ENCODE assay signal across 1 cellular context in the genomic region with DNA sequence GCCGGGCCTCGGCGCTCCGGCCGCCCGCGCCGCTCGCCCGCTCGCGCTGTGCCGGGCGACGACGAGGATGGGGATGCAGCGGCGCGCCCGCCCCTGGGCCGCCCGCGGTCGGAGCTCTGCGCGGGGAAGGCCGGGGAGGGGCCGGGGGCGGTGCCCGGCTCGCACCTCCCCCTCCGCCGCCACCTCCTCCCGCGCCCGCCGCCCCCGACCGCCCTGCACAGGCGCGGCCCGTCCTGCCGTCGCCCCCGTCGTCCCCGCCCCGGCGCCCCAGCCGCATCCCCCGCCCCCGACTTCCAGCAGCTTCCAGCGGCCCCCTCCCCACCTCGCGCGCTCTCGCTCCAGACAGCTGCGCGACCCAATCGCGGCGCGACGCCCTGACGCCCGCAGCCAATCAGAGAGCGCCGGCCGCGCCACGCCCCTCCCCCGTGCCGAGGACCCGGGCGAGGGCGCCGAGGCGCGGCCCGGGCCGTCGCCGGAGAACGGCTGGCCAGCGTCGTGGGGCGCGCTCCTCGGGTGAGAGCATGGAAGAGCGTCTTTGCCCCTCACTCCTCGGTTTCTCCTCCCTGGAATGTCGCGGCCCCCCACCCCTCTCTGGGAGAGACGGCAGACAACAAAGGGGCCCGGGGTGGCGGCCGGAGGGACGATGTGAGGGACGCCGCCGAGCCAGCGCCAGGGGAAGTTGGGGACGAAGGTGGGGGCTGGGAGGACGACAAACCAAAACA.
A peak's percentile ranks its signal among the peaks of the same experiment; 100 is the strongest.
TF ChIP-seq lines count a peak whose summit lies in the region.

Gene MBOAT2, minus strand, starts transcription at position 69 of the 722 bp plus-strand sequence. CDS start 70 bp downstream, outside the sequence.

TF ChIP-seq in H1, 55 proteins besides CTCF, POLR2A, EP300 and RAD21:
- no peak for TF ChIP-seq POU5F1 (IDR thresholded peaks at IDR 0.05; ENCODE audit: low read depth, low read length)
- no peak for TF ChIP-seq USF2 (IDR thresholded peaks at IDR 0.05; ENCODE audit: low read length)
- peak; percentile 45 for TF ChIP-seq RBBP5 (IDR thresholded peaks at IDR 0.05; ENCODE audit: borderline replicate concordance, low read depth, low read length)
- TF ChIP-seq, protein P1, sequence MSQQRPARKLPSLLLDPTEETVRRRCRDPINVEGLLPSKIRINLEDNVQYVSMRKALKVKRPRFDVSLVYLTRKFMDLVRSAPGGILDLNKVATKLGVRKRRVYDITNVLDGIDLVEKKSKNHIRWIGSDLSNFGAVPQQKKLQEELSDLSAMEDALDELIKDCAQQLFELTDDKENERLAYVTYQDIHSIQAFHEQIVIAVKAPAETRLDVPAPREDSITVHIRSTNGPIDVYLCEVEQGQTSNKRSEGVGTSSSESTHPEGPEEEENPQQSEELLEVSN (IDR thresholded peaks at IDR 0.05) = peak; percentile 61
- peak; percentile 57; the same call in 1 of the 2 replicates for TF ChIP-seq TEAD4 (IDR thresholded peaks at IDR 0.05; ENCODE audit: low read depth, low read length)
- TF ChIP-seq POLR2AphosphoS5 (IDR thresholded peaks at IDR 0.05; ENCODE audit: low read depth, low read length) = peak; percentile 68
- TF ChIP-seq JUN (IDR thresholded peaks at IDR 0.05; ENCODE audit: low read depth, low read length) = no peak
- peak; percentile 79 for TF ChIP-seq CHD2 (IDR thresholded peaks at IDR 0.05; ENCODE audit: low read length)
- peak; percentile 87 for TF ChIP-seq PHF8 (conservative IDR thresholded peaks at IDR 0.05; ENCODE audit: low read depth, low read length)
- no peak for TF ChIP-seq SP4 (IDR thresholded peaks at IDR 0.05; ENCODE audit: low read length)
- TF ChIP-seq TAF1 (IDR thresholded peaks at IDR 0.05; ENCODE audit: low read depth, low read length) = peak; percentile 85
- TF ChIP-seq KDM4A (IDR thresholded peaks at IDR 0.05; ENCODE audit: low read depth, low read length, severe bottlenecking) = peak; percentile 85
- peak; percentile 58 for TF ChIP-seq ASH2L (IDR thresholded peaks at IDR 0.05; ENCODE audit: low read length)
- TF ChIP-seq KDM1A (IDR thresholded peaks at IDR 0.05; ENCODE audit: borderline replicate concordance, low read length) = no peak
- TF ChIP-seq CREB1 (IDR thresholded peaks at IDR 0.05) = peak; percentile 22; the same call in 1 of the 2 replicates
- no peak for TF ChIP-seq ZNF274 (IDR thresholded peaks at IDR 0.05; ENCODE audit: borderline replicate concordance, extremely low read depth, low read length)
- TF ChIP-seq BRCA1 (IDR thresholded peaks at IDR 0.05; ENCODE audit: low read depth, low read length) = no peak
- TF ChIP-seq SP1 (IDR thresholded peaks at IDR 0.05; ENCODE audit: low read depth, low read length) = peak; percentile 89
- TF ChIP-seq TBP (IDR thresholded peaks at IDR 0.05; ENCODE audit: low read depth, low read length) = peak; percentile 71; the same call in 1 of the 2 replicates
- TF ChIP-seq SP2 (IDR thresholded peaks at IDR 0.05; ENCODE audit: low read length) = peak; percentile 57; the same call in 1 of the 2 replicates
